ENCODE assay signal across 1 cellular context in the genomic region with DNA sequence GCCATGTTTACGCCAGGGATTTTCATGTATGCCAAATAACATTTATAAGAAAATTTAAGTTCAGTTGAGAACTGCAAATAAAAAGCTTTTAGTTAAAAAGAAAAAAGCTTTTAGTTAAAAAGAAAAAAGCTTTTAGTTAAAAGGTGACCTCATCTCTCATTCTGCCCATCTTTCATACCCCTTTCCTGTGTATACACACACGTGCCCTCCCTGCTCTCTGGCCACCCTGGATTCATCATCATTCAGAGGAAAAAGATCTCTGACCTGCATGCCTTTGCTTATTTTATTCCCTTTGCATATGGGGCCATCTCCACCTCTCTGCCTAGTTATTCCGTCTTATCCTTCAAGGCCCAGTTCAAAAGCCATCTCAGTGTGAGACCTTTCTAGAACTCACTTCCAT.
A peak's percentile ranks its signal among the peaks of the same experiment; 100 is the strongest.
TF ChIP-seq lines count a peak whose summit lies in the region.

No MANE protein-coding gene starts in this region.

TF ChIP-seq in HepG2, 621 proteins besides CTCF, POLR2A, EP300 and RAD21:
- TF ChIP-seq ATF7 (IDR thresholded peaks at IDR 0.05) (0 out of 2 replicates have a peak, but pooled peaks have one; percentile 34), ATF7 (CRISPR knock-in tag; IDR thresholded peaks at IDR 0.05) (no peak), FOSL2 (CRISPR knock-in tag; IDR thresholded peaks at IDR 0.05) (no peak), ZNF432 (CRISPR knock-in tag; IDR thresholded peaks at IDR 0.05; ENCODE audit: borderline replicate concordance) (no peak)
